14 cellular contexts compared by ENCODE assay signal in genomic region chr9:134225186-134225585, GRCh38.
A peak's percentile ranks its signal among the peaks of the same experiment; 100 is the strongest.
DNase-seq lines count a peak whose midpoint lies in the region; ATAC-seq and TF ChIP-seq lines count a peak whose summit lies in the region.
"Had no signal": no experiment of that assay in that cellular context is flagged by ENCODE, and none has a peak within 500 bp of the region (broad histone marks: within the 10 kb centered on the region; RNA-seq: fewer than 3 reads in every experiment).

No MANE protein-coding gene starts in this region.

- no peaks in the 10 kb centered on the region for H3K9me3 ChIP-seq in heart left ventricle
- no peaks in the 10 kb centered on the region for H3K9me3 ChIP-seq in left ventricle myocardium inferior (replicated peaks)
- H3K9me3 ChIP-seq in aorta (ENCODE audit: control insufficient read depth, low read length), result no peaks in the 10 kb centered on the region
- H3K9me3 ChIP-seq: Peyer's patch had no signal

- intact Hi-C loops in heart left ventricle (cut with DNase I) (loop anchor here in 1 of 10 donors (10.0 kb wide), 1 partner anchor 60 kb away; no protein-coding TSS in a partner anchor), left ventricle myocardium inferior (cut with micrococcal nuclease) (no loop called here), aorta (cut with DNase I) (no loop called here)

- H3K4me1 ChIP-seq in heart left ventricle (no peaks in the 10 kb centered on the region), left ventricle myocardium inferior (no peaks in the 10 kb centered on the region), aorta (ENCODE audit: control insufficient read depth in 1 of 2, insufficient read depth in 2 of 2, low read length in 2 of 2) (no peaks in the 10 kb centered on the region)

- no peak overlapping the region for H3K4me3 Mint-ChIP-seq in chondrocyte (ENCODE audit: unreplicated experiment)
- peak overlapping the region; percentile 4 for H3K4me3 Mint-ChIP-seq in nephron progenitor cell
- H3K4me3 Mint-ChIP-seq: CD4-positive, alpha-beta T cell had no signal

- no peak for TF ChIP-seq POLR2A in heart left ventricle (IDR thresholded peaks at IDR 0.05)

- H3K27ac Mint-ChIP-seq in chondrocyte (ENCODE audit: unreplicated experiment) (no peak overlapping the region), nephron progenitor cell (no peak overlapping the region)
- H3K27ac Mint-ChIP-seq: CD4-positive, alpha-beta T cell had no signal

- H3K9me3 Mint-ChIP-seq in chondrocyte (ENCODE audit: low read depth), result no peaks in the 10 kb centered on the region
- no peaks in the 10 kb centered on the region for H3K9me3 Mint-ChIP-seq in nephron progenitor cell
- H3K9me3 Mint-ChIP-seq: CD4-positive, alpha-beta T cell had no signal

- H3K36me3 Mint-ChIP-seq in chondrocyte (ENCODE audit: low read depth), result no peaks in the 10 kb centered on the region
- H3K36me3 Mint-ChIP-seq in nephron progenitor cell (ENCODE audit: low read depth), result no peaks in the 10 kb centered on the region

- DNase-seq in heart left ventricle (peak in 3 of 5 donors; percentile 18 to 38 (median 26)), left ventricle myocardium inferior (no peak), chondrocyte (ENCODE audit: low spot score) (peak; percentile 79), nephron progenitor cell (no peak), aorta (peak; percentile 22 to 53), iPS-NIHi11 (ENCODE audit: low spot score) (no peak)
- no peak for DNase-seq in stimulated activated CD4-positive, alpha-beta T cell treated with anti-CD3 and anti-CD28 coated beads, Interleukin-4, amount 100 ng/mL, for 1 hour
- DNase-seq: CD4-positive, alpha-beta T cell; Kasumi-1; NCI-H187 treated with DMSO at 0.1 percent for 48 hours; NCI-H446 treated with DMSO at 0.1 percent for 48 hours; Peyer's patch; SIG-M5 had no signal

- 78 to 96% (median 82%) methylated on average over 6 to 8 of the region's 8 CpGs for WGBS in heart left ventricle, 4 donors
- WGBS in aorta, 2 donors, result 84 to 97% methylated on average over 8 of the region's 8 CpGs

- H3K36me3 ChIP-seq in heart left ventricle, result no peaks in the 10 kb centered on the region
- H3K36me3 ChIP-seq in left ventricle myocardium inferior, result no peaks in the 10 kb centered on the region
- no peaks in the 10 kb centered on the region for H3K36me3 ChIP-seq in aorta (ENCODE audit: control insufficient read depth in 1 of 2, insufficient read depth in 2 of 2, low read length in 1 of 2)
- H3K36me3 ChIP-seq: Peyer's patch had no signal

- H3K4me3 ChIP-seq in heart left ventricle, result no peak overlapping the region
- H3K4me3 ChIP-seq in left ventricle myocardium inferior, result no peak overlapping the region
- H3K4me3 ChIP-seq in aorta (ENCODE audit: low read length in 2 of 2), result no peak overlapping the region
- H3K4me3 ChIP-seq: Peyer's patch had no signal

- H3K27ac ChIP-seq in heart left ventricle, result no peak overlapping the region
- no peak overlapping the region for H3K27ac ChIP-seq in left ventricle myocardium inferior (replicated peaks)
- no peak overlapping the region for H3K27ac ChIP-seq in aorta (ENCODE audit: low read depth in 1 of 2, low read length in 2 of 2)

- H3K27me3 Mint-ChIP-seq in chondrocyte (ENCODE audit: low read depth) (peaks cover 8% of the 10 kb centered on the region), nephron progenitor cell (ENCODE audit: low read depth, poor library complexity) (peaks cover 12% of the 10 kb centered on the region)
- H3K27me3 Mint-ChIP-seq: CD4-positive, alpha-beta T cell had no signal

- ATAC-seq in heart left ventricle, result no peak
- no peak for ATAC-seq in aorta (ENCODE audit: low FRiP score)
- ATAC-seq in GM19351 (IDR thresholded peaks at IDR 0.05; ENCODE audit: unreplicated experiment), result no peak

- TF ChIP-seq CTCF in heart left ventricle (IDR thresholded peaks at IDR 0.05), result no peak
- TF ChIP-seq CTCF in left ventricle myocardium inferior (IDR thresholded peaks at IDR 0.05; ENCODE audit: borderline replicate concordance), result no peak
- no peak for TF ChIP-seq CTCF in chondrocyte (IDR thresholded peaks at IDR 0.05)
- no peak for TF ChIP-seq CTCF in nephron progenitor cell (IDR thresholded peaks at IDR 0.05)

- H3K4me1 Mint-ChIP-seq in chondrocyte (ENCODE audit: low read depth) (peaks cover 9% of the 10 kb centered on the region), nephron progenitor cell (peaks cover 83% of the 10 kb centered on the region)

- H3K27me3 ChIP-seq in heart left ventricle, result no peaks in the 10 kb centered on the region
- H3K27me3 ChIP-seq in left ventricle myocardium inferior (ENCODE audit: low read depth), result no peaks in the 10 kb centered on the region
- H3K27me3 ChIP-seq in aorta (ENCODE audit: control insufficient read depth in 1 of 2, insufficient read depth in 2 of 2, low read length in 1 of 2), result no peaks in the 10 kb centered on the region
- H3K27me3 ChIP-seq: Peyer's patch had no signal

Comparison
In these comparisons a context has a peak if more than half of its experiments do, and no peak if none do; other contexts are left out.
1. DNase-seq: peak in heart left ventricle (3 of 5), chondrocyte (single experiment) and aorta (2 of 2); none in left ventricle myocardium inferior (single experiment), nephron progenitor cell (single experiment), iPS-NIHi11 (single experiment) and stimulated activated CD4-positive, alpha-beta T cell treated with anti-CD3 and anti-CD28 coated beads, Interleukin-4, amount 100 ng/mL, for 1 hour (single experiment).